ENCODE assay signal across 9 cellular contexts in genomic region chr3:12719541-12719940, GRCh38. TPM values are rescaled to one million over a fixed set of nuclear protein-coding genes. Genes with fewer than 3 reads are reported as not detected.
DNase-seq lines count a peak whose midpoint lies in the region; ATAC-seq and TF ChIP-seq lines count a peak whose summit lies in the region.
"Had no signal": no experiment of that assay in that cellular context is flagged by ENCODE, and none has a peak within 500 bp of the region (broad histone marks: within the 10 kb centered on the region; RNA-seq: fewer than 3 reads in every experiment).

No MANE protein-coding gene starts in this region.

- POLR2A ChIA-PET in HCT116 (lab: Charles Lee): no interaction called here

- no peaks in the 10 kb centered on the region for H3K36me3 Mint-ChIP-seq in stimulated activated memory B cell treated with anti-CD40 and anti-IgM and Interleukin-4, amounts not matched to agents 10 μg/mL and 1 μg/mL and 100 μg/mL, for 72 hours

- no peaks in the 10 kb centered on the region for H3K27me3 ChIP-seq in HCT116 (ENCODE audit: insufficient read depth, low read length)
- no peaks in the 10 kb centered on the region for H3K27me3 ChIP-seq in WERI-Rb-1 (ENCODE audit: insufficient read depth, low read depth, severe bottlenecking)
- H3K27me3 ChIP-seq in heart right ventricle: no peaks in the 10 kb centered on the region

- H3K4me2 ChIP-seq in HCT116 (ENCODE audit: low read length): peak overlapping the region; percentile 75

- no peaks in the 10 kb centered on the region for H3K9me3 Mint-ChIP-seq in stimulated activated memory B cell treated with anti-CD40 and anti-IgM and Interleukin-4, amounts not matched to agents 10 μg/mL and 1 μg/mL and 100 μg/mL, for 72 hours

- DNase-seq in HCT116 (ENCODE audit: low read depth, low spot score): no peak
- DNase-seq in WERI-Rb-1: no peak
- no peak for DNase-seq in heart right ventricle
- DNase-seq in NOMO-1 treated with DMSO at 0.1 percent for 48 hours (lab: John Stamatoyannopoulos, UW; ENCODE audit: unreplicated experiment): no peak
- DNase-seq in MV-4-11 (lab: John Stamatoyannopoulos, UW): no peak
- DNase-seq in NCI-H2107 treated with DMSO at 0.1 percent for 48 hours (lab: John Stamatoyannopoulos, UW; ENCODE audit: unreplicated experiment): no peak

- H3K27ac ChIP-seq in HCT116 (ENCODE audit: low read depth, low read length) (no peak overlapping the region), WERI-Rb-1 (no peak overlapping the region), heart right ventricle (peak overlapping the region in 4 of 10 donors; percentile 5 to 53 (median 24))

- peak overlapping the region; percentile 23; the same call in 1 of the 2 replicates for H3K9ac ChIP-seq in HCT116 (ENCODE audit: low read length)

- H3K36me3 ChIP-seq in HCT116 (ENCODE audit: control insufficient read depth in 1 of 2, insufficient read depth in 2 of 2, low read length in 2 of 2) (no peaks in the 10 kb centered on the region), WERI-Rb-1 (no peaks in the 10 kb centered on the region), heart right ventricle (no peaks in the 10 kb centered on the region)

- intact Hi-C loops in HCT116 (cut with micrococcal nuclease) (no loop called here), heart right ventricle (cut with DNase I) (loop anchor here in 3 of 10 donors (10.0 kb wide), 3 partner anchors 125 to 155 kb away; no protein-coding TSS in a partner anchor)

- H3K27ac Mint-ChIP-seq in stimulated activated memory B cell treated with anti-CD40 and anti-IgM and Interleukin-4, amounts not matched to agents 10 μg/mL and 1 μg/mL and 100 μg/mL, for 72 hours: no peak overlapping the region

- H3K4me1 ChIP-seq in HCT116 (ENCODE audit: control insufficient read depth in 1 of 2, insufficient read depth in 2 of 2, low read length in 2 of 2): peaks cover 0 to 28% of the 10 kb centered on the region in 2 experiments; a peak in 3 of 4 replicates
- peaks cover 0 to 16% (median 4%) of the 10 kb centered on the region in 9 donors for H3K4me1 ChIP-seq in heart right ventricle

- peaks cover 16% of the 10 kb centered on the region for H3K4me1 Mint-ChIP-seq in stimulated activated memory B cell treated with anti-CD40 and anti-IgM and Interleukin-4, amounts not matched to agents 10 μg/mL and 1 μg/mL and 100 μg/mL, for 72 hours

- H3K79me2 ChIP-seq in HCT116 (ENCODE audit: insufficient read depth, low read length): no peaks in the 10 kb centered on the region

- no peak for TF ChIP-seq CTCF in HCT116 (IDR thresholded peaks at IDR 0.05 in 2 of 3, conservative IDR thresholded peaks at IDR 0.05 in 1 of 3; ENCODE audit: borderline replicate concordance in 1 of 3, insufficient read depth in 1 of 3, low read depth in 2 of 3, low read length in 2 of 3)
- TF ChIP-seq CTCF in WERI-Rb-1 (IDR thresholded peaks at IDR 0.05; ENCODE audit: low read depth, low read length): no peak
- TF ChIP-seq CTCF in heart right ventricle (IDR thresholded peaks at IDR 0.05): no peak

- 30 to 32% methylated on average over 7 of the region's 7 CpGs for WGBS in heart right ventricle, 2 donors

- ATAC-seq in HCT116: peak; percentile 16; the same call in 1 of the 2 replicates
- ATAC-seq in heart right ventricle: peak in 4 of 8 donors; percentile 3 to 46 (median 12)
- no peak for ATAC-seq in stimulated activated memory B cell treated with anti-CD40 and anti-IgM and Interleukin-4, amounts not matched to agents 10 μg/mL and 1 μg/mL and 100 μg/mL, for 72 hours

- BruUV-seq in HCT116 (replicated peaks; lab: Mats Ljungman, UMichigan): no TSS peak

- RAD21 ChIA-PET in HCT116 (lab: Charles Lee; ENCODE audit: low non-redundant PET in 1 of 2, low total read pairs in 2 of 2, uncharacterized antibody in 2 of 2, unreplicated experiment in 2 of 2): no interaction called here

- H3K9me2 ChIP-seq in HCT116 (ENCODE audit: insufficient read depth): no peaks in the 10 kb centered on the region

- H3K4me3 ChIP-seq in HCT116 (replicated peaks in 1 of 2; ENCODE audit: low read depth in 1 of 2, low read length in 2 of 2) (peak overlapping the region; percentile 43), WERI-Rb-1 (ENCODE audit: low read depth, low read length) (peak overlapping the region; percentile 27; the same call in 1 of the 2 replicates), heart right ventricle (peak overlapping the region in 8 of 10 donors; percentile 24 to 44 (median 40))

- TF ChIP-seq RAD21 in HCT116 (IDR thresholded peaks at IDR 0.05; ENCODE audit: low read depth): no peak

- H2AFZ ChIP-seq in HCT116 (ENCODE audit: low read depth, low read length, poor library complexity, severe bottlenecking): peak overlapping the region; percentile 79

- H3K27me3 Mint-ChIP-seq in stimulated activated memory B cell treated with anti-CD40 and anti-IgM and Interleukin-4, amounts not matched to agents 10 μg/mL and 1 μg/mL and 100 μg/mL, for 72 hours: no peaks in the 10 kb centered on the region
- H3K27me3 Mint-ChIP-seq: activated CD4-positive, alpha-beta T cell treated with anti-CD3 and anti-CD28 coated beads, Interleukin-2, amount 10 ng/mL, durations not matched to agents 7 days and 5 days had no signal

- peak overlapping the region; percentile 2 for H3K4me3 Mint-ChIP-seq in stimulated activated memory B cell treated with anti-CD40 and anti-IgM and Interleukin-4, amounts not matched to agents 10 μg/mL and 1 μg/mL and 100 μg/mL, for 72 hours
- H3K4me3 Mint-ChIP-seq: activated CD4-positive, alpha-beta T cell treated with anti-CD3 and anti-CD28 coated beads, Interleukin-2, amount 10 ng/mL, durations not matched to agents 7 days and 5 days had no signal

- no peaks in the 10 kb centered on the region for H4K20me1 ChIP-seq in HCT116 (ENCODE audit: insufficient read depth)

- no peak for TF ChIP-seq POLR2A in HCT116 (IDR thresholded peaks at IDR 0.05; ENCODE audit: borderline replicate concordance, extremely low read depth, insufficient read depth, insufficient read length)

- CTCF ChIA-PET in HCT116 (lab: Charles Lee): interaction anchor here (1.2 to 1.9 kb wide), 4 partner anchors 13 to 91 kb away, joined by 3 to 8 read pairs (median 6); no protein-coding TSS in a partner anchor

- H3K9me3 ChIP-seq in HCT116 (ENCODE audit: control insufficient read depth in 1 of 2, insufficient read depth in 1 of 2, low read depth in 1 of 2, low read length in 2 of 2) (no peaks in the 10 kb centered on the region), WERI-Rb-1 (ENCODE audit: severe bottlenecking) (no peaks in the 10 kb centered on the region), heart right ventricle (no peaks in the 10 kb centered on the region)

TF ChIP-seq in HCT116, 20 proteins besides CTCF, POLR2A, EP300 and RAD21:
- TF ChIP-seq POLR2AphosphoS5 (IDR thresholded peaks at IDR 0.05; ENCODE audit: low read depth, low read length): no peak
- TF ChIP-seq, protein P1, sequence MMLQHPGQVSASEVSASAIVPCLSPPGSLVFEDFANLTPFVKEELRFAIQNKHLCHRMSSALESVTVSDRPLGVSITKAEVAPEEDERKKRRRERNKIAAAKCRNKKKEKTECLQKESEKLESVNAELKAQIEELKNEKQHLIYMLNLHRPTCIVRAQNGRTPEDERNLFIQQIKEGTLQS (IDR thresholded peaks at IDR 0.05): no peak
- TF ChIP-seq FOSL1 (IDR thresholded peaks at IDR 0.05; ENCODE audit: low read depth): no peak
- no peak for TF ChIP-seq ZNF274 (IDR thresholded peaks at IDR 0.05; ENCODE audit: low read depth, low read length)
- no peak for TF ChIP-seq EGR1 (IDR thresholded peaks at IDR 0.05; ENCODE audit: low read depth)
- no peak for TF ChIP-seq EZH2phosphoT487 (IDR thresholded peaks at IDR 0.05; ENCODE audit: borderline replicate concordance)
- TF ChIP-seq ELF1 (IDR thresholded peaks at IDR 0.05; ENCODE audit: borderline replicate concordance, low read depth): no peak
- TF ChIP-seq, protein P2, sequence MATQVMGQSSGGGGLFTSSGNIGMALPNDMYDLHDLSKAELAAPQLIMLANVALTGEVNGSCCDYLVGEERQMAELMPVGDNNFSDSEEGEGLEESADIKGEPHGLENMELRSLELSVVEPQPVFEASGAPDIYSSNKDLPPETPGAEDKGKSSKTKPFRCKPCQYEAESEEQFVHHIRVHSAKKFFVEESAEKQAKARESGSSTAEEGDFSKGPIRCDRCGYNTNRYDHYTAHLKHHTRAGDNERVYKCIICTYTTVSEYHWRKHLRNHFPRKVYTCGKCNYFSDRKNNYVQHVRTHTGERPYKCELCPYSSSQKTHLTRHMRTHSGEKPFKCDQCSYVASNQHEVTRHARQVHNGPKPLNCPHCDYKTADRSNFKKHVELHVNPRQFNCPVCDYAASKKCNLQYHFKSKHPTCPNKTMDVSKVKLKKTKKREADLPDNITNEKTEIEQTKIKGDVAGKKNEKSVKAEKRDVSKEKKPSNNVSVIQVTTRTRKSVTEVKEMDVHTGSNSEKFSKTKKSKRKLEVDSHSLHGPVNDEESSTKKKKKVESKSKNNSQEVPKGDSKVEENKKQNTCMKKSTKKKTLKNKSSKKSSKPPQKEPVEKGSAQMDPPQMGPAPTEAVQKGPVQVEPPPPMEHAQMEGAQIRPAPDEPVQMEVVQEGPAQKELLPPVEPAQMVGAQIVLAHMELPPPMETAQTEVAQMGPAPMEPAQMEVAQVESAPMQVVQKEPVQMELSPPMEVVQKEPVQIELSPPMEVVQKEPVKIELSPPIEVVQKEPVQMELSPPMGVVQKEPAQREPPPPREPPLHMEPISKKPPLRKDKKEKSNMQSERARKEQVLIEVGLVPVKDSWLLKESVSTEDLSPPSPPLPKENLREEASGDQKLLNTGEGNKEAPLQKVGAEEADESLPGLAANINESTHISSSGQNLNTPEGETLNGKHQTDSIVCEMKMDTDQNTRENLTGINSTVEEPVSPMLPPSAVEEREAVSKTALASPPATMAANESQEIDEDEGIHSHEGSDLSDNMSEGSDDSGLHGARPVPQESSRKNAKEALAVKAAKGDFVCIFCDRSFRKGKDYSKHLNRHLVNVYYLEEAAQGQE (IDR thresholded peaks at IDR 0.05; ENCODE audit: low read depth): no peak
- TF ChIP-seq ZFX (IDR thresholded peaks at IDR 0.05): no peak

RNA-seq across cellular contexts. Expression of gene TMEM40, which starts 39.5 kb away (rescaled TPM):
- 12.3 TPM for total RNA-seq in HCT116 (2021; ENCODE audit: unreplicated experiment)
- polyA plus RNA-seq in HCT116 (2012): 18.8 and 19.6 TPM in 2 replicates
- total RNA-seq in heart right ventricle: 1 to 10 TPM in 9 of 10 donors, under 1 TPM in 1; 0.68 to 6.9 (median 2.3) TPM
- 10 to 100 TPM in 1 of 2 donors, under 1 TPM in 1; 0.71 to 10.1 TPM for polyA plus RNA-seq in heart right ventricle
- total RNA-seq: activated CD4-positive, alpha-beta T cell treated with anti-CD3 and anti-CD28 coated beads, Interleukin-2, amount 10 ng/mL, durations not matched to agents 7 days and 5 days; HT1080 had no signal

RNA-seq across cellular contexts. Expression of gene RAF1, which starts 55.6 kb away (rescaled TPM):
- total RNA-seq in HCT116 (2021; ENCODE audit: unreplicated experiment): 64.3 TPM
- polyA plus RNA-seq in HCT116 (2012): 49.7 and 51.0 TPM in 2 replicates
- total RNA-seq in heart right ventricle: 100 to 1,000 TPM in 9 of 10 donors, 10 to 100 TPM in 1; 98.1 to 193 (median 129) TPM
- polyA plus RNA-seq in heart right ventricle: 10 to 100 TPM; 65.4 to 81.5 TPM
